In genomic region chr7:1079546-1079945, GRCh38 we compare ENCODE assay signal across 1 cellular context.
TF ChIP-seq lines count a peak whose summit lies in the region.

No MANE protein-coding gene starts in this region.

TF ChIP-seq in WTC11, 78 proteins besides CTCF, POLR2A, EP300 and RAD21 (continued from another document):
- no peak for TF ChIP-seq ZNF281 (CRISPR knock-in tag; IDR thresholded peaks at IDR 0.05)
